9 cellular contexts compared by ENCODE assay signal in the genomic region with DNA sequence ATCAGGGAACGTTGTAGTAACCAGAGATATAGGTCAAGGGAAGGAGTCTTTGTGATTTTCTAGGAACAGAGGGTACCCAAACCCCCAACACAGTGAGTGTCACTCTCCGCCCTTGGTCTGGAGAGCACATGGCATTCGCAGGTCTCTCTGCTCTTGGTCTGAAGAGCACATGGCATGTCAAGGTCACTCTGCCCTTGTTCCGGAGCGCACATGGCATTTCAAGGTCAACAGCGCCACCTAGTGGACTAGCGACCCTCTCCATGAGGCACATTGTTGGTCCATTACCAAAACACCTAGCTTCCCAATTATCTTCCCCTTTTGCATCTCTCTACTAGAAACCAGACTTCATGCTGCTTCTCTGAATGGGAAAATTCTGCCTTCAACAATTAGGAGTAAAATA.
DNase-seq lines count a peak whose midpoint lies in the region; ATAC-seq and TF ChIP-seq lines count a peak whose summit lies in the region.
"Had no signal": no experiment of that assay in that cellular context is flagged by ENCODE, and none has a peak within 500 bp of the region (broad histone marks: within the 10 kb centered on the region; RNA-seq: fewer than 3 reads in every experiment).

No MANE protein-coding gene starts in this region.

- no peaks in the 10 kb centered on the region for H3K9me3 Mint-ChIP-seq in glutamatergic neuron (ENCODE audit: unreplicated experiment)

- H3K4me3 Mint-ChIP-seq in glutamatergic neuron (ENCODE audit: unreplicated experiment) = no peak overlapping the region
- H3K4me3 Mint-ChIP-seq: IgD-negative memory B cell had no signal

- peaks cover 3% of the 10 kb centered on the region for H3K9me3 ChIP-seq in RWPE2 (ENCODE audit: severe bottlenecking)

- peaks cover 1% of the 10 kb centered on the region for H3K4me1 Mint-ChIP-seq in glutamatergic neuron (ENCODE audit: low read depth, unreplicated experiment)
- H3K4me1 Mint-ChIP-seq: IgD-negative memory B cell had no signal

- DNase-seq in BJ (ENCODE audit: low read depth) = no peak
- DNase-seq in RWPE2 (ENCODE audit: low spot score) = no peak
- DNase-seq in glutamatergic neuron = peak; percentile 82
- no peak for DNase-seq in NOMO-1 treated with DMSO at 0.1 percent for 48 hours (lab: John Stamatoyannopoulos, UW; ENCODE audit: unreplicated experiment)
- DNase-seq in ureter (ENCODE audit: low spot score) = no peak

- H3K36me3 Mint-ChIP-seq in glutamatergic neuron (ENCODE audit: unreplicated experiment) = no peaks in the 10 kb centered on the region
- H3K36me3 Mint-ChIP-seq: IgD-negative memory B cell had no signal

- POLR2A ChIA-PET in BJ (lab: Charles Lee) = no interaction called here

- H3K27me3 Mint-ChIP-seq in glutamatergic neuron (ENCODE audit: unreplicated experiment) = no peaks in the 10 kb centered on the region
- H3K27me3 Mint-ChIP-seq: IgD-negative memory B cell had no signal

- no peak overlapping the region for H3K4me3 ChIP-seq in BJ (ENCODE audit: low read depth, low read length)
- H3K4me3 ChIP-seq in RWPE2 (ENCODE audit: severe bottlenecking) = no peak overlapping the region

- H3K27me3 ChIP-seq in BJ (ENCODE audit: control insufficient read depth, insufficient read depth, low read length) = no peaks in the 10 kb centered on the region
- H3K27me3 ChIP-seq in RWPE2 (ENCODE audit: insufficient read depth, poor library complexity, severe bottlenecking) = no peaks in the 10 kb centered on the region

- H3K36me3 ChIP-seq in BJ (ENCODE audit: control insufficient read depth, insufficient read depth, low read length) (no peaks in the 10 kb centered on the region), RWPE2 (ENCODE audit: low read depth) (no peaks in the 10 kb centered on the region)

- H3K4me1 ChIP-seq in RWPE2 (ENCODE audit: insufficient read depth, poor library complexity, severe bottlenecking) = no peaks in the 10 kb centered on the region

- CTCF ChIA-PET in BJ (lab: Yijun Ruan, JAX) = interaction anchor here (0.6 kb wide), 1 partner anchor 1070 kb away, joined by 3 read pairs; no protein-coding TSS in a partner anchor

- H3K27ac Mint-ChIP-seq in glutamatergic neuron (ENCODE audit: unreplicated experiment) = no peak overlapping the region
- H3K27ac Mint-ChIP-seq: IgD-negative memory B cell had no signal

- peak; percentile 50 for ATAC-seq in GM18867 (IDR thresholded peaks at IDR 0.05; ENCODE audit: unreplicated experiment)
- no peak for ATAC-seq in RWPE2 (ENCODE audit: low read depth)
- no peak for ATAC-seq in HG03460 (IDR thresholded peaks at IDR 0.05; ENCODE audit: unreplicated experiment)
- no peak for ATAC-seq in GM19467 (IDR thresholded peaks at IDR 0.05; ENCODE audit: unreplicated experiment)

- no peak overlapping the region for H3K27ac ChIP-seq in RWPE2 (ENCODE audit: poor library complexity, severe bottlenecking)

- peak; percentile 13; the same call in 1 of the 2 replicates for TF ChIP-seq CTCF in BJ (IDR thresholded peaks at IDR 0.05; ENCODE audit: insufficient read depth, low read depth, low read length)
- peak; percentile 34 for TF ChIP-seq CTCF in RWPE2 (IDR thresholded peaks at IDR 0.05; ENCODE audit: poor library complexity, severe bottlenecking)
- peak; percentile 90 for TF ChIP-seq CTCF in glutamatergic neuron (IDR thresholded peaks at IDR 0.05; ENCODE audit: partially characterized antibody, unreplicated experiment)

Comparison
In these comparisons a context has a peak if more than half of its experiments do, and no peak if none do; other contexts are left out.
1. CTCF ChIP-seq: peak in every context shown above with its lines; median percentile 90 in glutamatergic neuron; 34 in RWPE2; 13 in BJ.